ENCODE assay signal across 8 cellular contexts in genomic region chr17:915416-916201, GRCh38.
DNase-seq lines count a peak whose midpoint lies in the region; ATAC-seq and TF ChIP-seq lines count a peak whose summit lies in the region.

No MANE protein-coding gene starts in this region.

- no peak for TF ChIP-seq CTCF in glutamatergic neuron (IDR thresholded peaks at IDR 0.05; ENCODE audit: partially characterized antibody, unreplicated experiment)

- H3K27ac Mint-ChIP-seq in glutamatergic neuron (ENCODE audit: unreplicated experiment), result peak overlapping the region; percentile 98

- H3K9me3 ChIP-seq in HUES48 (ENCODE audit: control insufficient read depth, insufficient read depth, low read length), result no peaks in the 10 kb centered on the region
- H3K9me3 ChIP-seq in SJSA1 (replicated peaks), result peaks cover 6% of the 10 kb centered on the region
- no peaks in the 10 kb centered on the region for H3K9me3 ChIP-seq in SJCRH30 (replicated peaks)

- H3K27ac ChIP-seq in HUES48 (ENCODE audit: low read depth, low read length) (peak overlapping the region; percentile 59), SJSA1 (peak overlapping the region; percentile 54), rectal smooth muscle tissue (ENCODE audit: low read depth, low read length) (peak overlapping the region; percentile 73), SJCRH30 (no peak overlapping the region)

- peaks cover 31% of the 10 kb centered on the region for H3K4me1 Mint-ChIP-seq in glutamatergic neuron (ENCODE audit: low read depth, unreplicated experiment)

- H3K36me3 ChIP-seq in HUES48 (ENCODE audit: control insufficient read depth, insufficient read depth, low read length) (no peaks in the 10 kb centered on the region), SJSA1 (no peaks in the 10 kb centered on the region; the same call in 1 of the 2 replicates), rectal smooth muscle tissue (ENCODE audit: control insufficient read depth, insufficient read depth, low read length) (no peaks in the 10 kb centered on the region), SJCRH30 (no peaks in the 10 kb centered on the region)

- DNase-seq in SJSA1 (ENCODE audit: low read depth in 1 of 2, low spot score in 2 of 2) (peak; percentile 67 to 79), glutamatergic neuron (no peak), DMS 273 (lab: John Stamatoyannopoulos, UW; ENCODE audit: unreplicated experiment) (no peak), SJCRH30 (no peak)

- H3K4me3 Mint-ChIP-seq in glutamatergic neuron (ENCODE audit: unreplicated experiment), result peak overlapping the region; percentile 71

- H3K27me3 ChIP-seq in HUES48 (ENCODE audit: control insufficient read depth, insufficient read depth, low read length) (no peaks in the 10 kb centered on the region), SJSA1 (replicated peaks) (no peaks in the 10 kb centered on the region), rectal smooth muscle tissue (ENCODE audit: control insufficient read depth, insufficient read depth, low read length) (no peaks in the 10 kb centered on the region), SJCRH30 (no peaks in the 10 kb centered on the region)

- H3K4me3 ChIP-seq in HUES48 (ENCODE audit: low read depth, low read length) (no peak overlapping the region), SJSA1 (no peak overlapping the region), rectal smooth muscle tissue (ENCODE audit: low read length) (no peak overlapping the region), SJCRH30 (no peak overlapping the region)

- H3K4me1 ChIP-seq in HUES48 (ENCODE audit: control insufficient read depth, insufficient read depth, low read length) (peaks cover 11% of the 10 kb centered on the region), SJSA1 (replicated peaks) (peaks cover 15% of the 10 kb centered on the region), rectal smooth muscle tissue (ENCODE audit: control insufficient read depth, insufficient read depth, low read length) (peaks cover 13% of the 10 kb centered on the region), SJCRH30 (no peaks in the 10 kb centered on the region)

- H3K9ac ChIP-seq in HUES48 (ENCODE audit: low read depth, low read length) (peak overlapping the region; percentile 11; the same call in 1 of the 2 replicates), rectal smooth muscle tissue (ENCODE audit: low read length) (no peak overlapping the region)

- ATAC-seq in GM21528 (IDR thresholded peaks at IDR 0.05; ENCODE audit: low FRiP score, unreplicated experiment) (no peak), GM19351 (IDR thresholded peaks at IDR 0.05; ENCODE audit: unreplicated experiment) (no peak)

- H3K36me3 Mint-ChIP-seq in glutamatergic neuron (ENCODE audit: unreplicated experiment), result peaks cover 20% of the 10 kb centered on the region

- H3K9me3 Mint-ChIP-seq in glutamatergic neuron (ENCODE audit: unreplicated experiment), result peaks cover 19% of the 10 kb centered on the region

- H3K27me3 Mint-ChIP-seq in glutamatergic neuron (ENCODE audit: unreplicated experiment), result peaks cover 16% of the 10 kb centered on the region

Comparison
In these comparisons a context has a peak if more than half of its experiments do, and no peak if none do; other contexts are left out.
1. DNase-seq: peak in SJSA1 (2 of 2); none in glutamatergic neuron (single experiment), DMS 273 (single experiment) and SJCRH30 (0 of 2).